ENCODE assay signal across 7 cellular contexts in genomic region chr3:53346922-53347260, GRCh38. TPM values are rescaled to one million over a fixed set of nuclear protein-coding genes. Genes with fewer than 3 reads are reported as not detected.
DNase-seq lines count a peak whose midpoint lies in the region; ATAC-seq and TF ChIP-seq lines count a peak whose summit lies in the region.

No MANE protein-coding gene starts in this region.

- H3K36me3 ChIP-seq in KOPT-K1 (ENCODE audit: insufficient read depth, low read length): peaks cover 25% of the 10 kb centered on the region

- H3K36me3 Mint-ChIP-seq in chondrocyte (ENCODE audit: low read depth): peaks cover 9% of the 10 kb centered on the region
- peaks cover 9 to 22% of the 10 kb centered on the region in 2 donors for H3K36me3 Mint-ChIP-seq in naive B cell

- H3K9me3 Mint-ChIP-seq in chondrocyte (ENCODE audit: low read depth) (no peaks in the 10 kb centered on the region), naive B cell (no peaks in the 10 kb centered on the region)

- H3K27ac Mint-ChIP-seq in chondrocyte (ENCODE audit: unreplicated experiment) (peak overlapping the region; percentile 100), naive B cell (peak overlapping the region; percentile 98 to 100 (median 99))

- ATAC-seq in GM21423 (IDR thresholded peaks at IDR 0.05; ENCODE audit: unreplicated experiment) (peak; percentile 1), naive B cell (ENCODE audit: low read depth in 2 of 2) (no peak)

- peak overlapping the region; percentile 77 for H3K27ac ChIP-seq in KOPT-K1 (ENCODE audit: low read depth, low read length, poor library complexity, severe bottlenecking)

- H3K4me3 Mint-ChIP-seq in chondrocyte (ENCODE audit: unreplicated experiment): peak overlapping the region; percentile 96
- H3K4me3 Mint-ChIP-seq in naive B cell: peak overlapping the region; percentile 98 to 100 (median 99)

- no peak for TF ChIP-seq CTCF in chondrocyte (IDR thresholded peaks at IDR 0.05)

- H3K27me3 Mint-ChIP-seq in chondrocyte (ENCODE audit: low read depth): no peaks in the 10 kb centered on the region
- no peaks in the 10 kb centered on the region for H3K27me3 Mint-ChIP-seq in naive B cell

- H3K4me1 Mint-ChIP-seq in chondrocyte (ENCODE audit: low read depth) (peaks cover 28% of the 10 kb centered on the region), naive B cell (peaks cover 23 to 39% (median 26%) of the 10 kb centered on the region in 3 donors)

- DNase-seq in chondrocyte (ENCODE audit: low spot score) (no peak), naive B cell (no peak), DMS 273 (lab: John Stamatoyannopoulos, UW; ENCODE audit: unreplicated experiment) (no peak), Ammon's horn (ENCODE audit: low spot score) (no peak)
- DNase-seq in activated CD4-positive, CD25-positive, alpha-beta regulatory T cell treated with anti-CD3 and anti-CD28 coated beads, Interleukin-2, amount 50 U/mL, for 72 hours: no peak

- no peaks in the 10 kb centered on the region for H3K9me3 ChIP-seq in KOPT-K1 (ENCODE audit: insufficient read depth, low read length, poor library complexity, severe bottlenecking)

RNA-seq across cellular contexts. Expression of gene DCP1A, which starts 0.5 kb away (rescaled TPM):
- total RNA-seq in chondrocyte: 15.6 to 17.7 TPM (median 17.2 TPM) in 3 replicates
- polyA plus RNA-seq in naive B cell (ENCODE audit: low read depth in 6 of 6): 10 to 100 TPM; 55.7 to 95.6 (median 80.8) TPM
